19 cellular contexts compared by ENCODE assay signal in genomic region chr2:110746586-110747521, GRCh38. TPM values are rescaled to one million over a fixed set of nuclear protein-coding genes. Genes with fewer than 3 reads are reported as not detected.
DNase-seq lines count a peak whose midpoint lies in the region; ATAC-seq and TF ChIP-seq lines count a peak whose summit lies in the region.
"Had no signal": no experiment of that assay in that cellular context is flagged by ENCODE, and none has a peak within 500 bp of the region (broad histone marks: within the 10 kb centered on the region; RNA-seq: fewer than 3 reads in every experiment).

No MANE protein-coding gene starts in this region.

- H2AFZ ChIP-seq in GM23338 (no peak overlapping the region), OCI-LY7 (ENCODE audit: low read length) (no peak overlapping the region)

- H3K36me3 Mint-ChIP-seq in GM23338 (ENCODE audit: low read depth): 0 out of 3 replicates have a peak, but pooled peaks cover 3% of the 10 kb centered on the region
- H3K36me3 Mint-ChIP-seq in effector memory CD8-positive, alpha-beta T cell (ENCODE audit: insufficient read depth): no peaks in the 10 kb centered on the region

- peaks cover 34% of the 10 kb centered on the region for H3K4me1 ChIP-seq in BLaER1
- H3K4me1 ChIP-seq in GM23338 (ENCODE audit: insufficient read depth): peaks cover 38% of the 10 kb centered on the region
- peaks cover 22% of the 10 kb centered on the region for H3K4me1 ChIP-seq in OCI-LY7 (ENCODE audit: insufficient read depth, low read length, poor library complexity, severe bottlenecking)
- H3K4me1 ChIP-seq: HAP-1, Peyer's patch had no signal

- H3K27ac ChIP-seq in BLaER1 (no peak overlapping the region), GM23338 (ENCODE audit: low read depth) (no peak overlapping the region), OCI-LY7 (ENCODE audit: low read depth, low read length, poor library complexity, severe bottlenecking) (no peak overlapping the region)
- H3K27ac ChIP-seq: Peyer's patch had no signal

- no peak for DNase-seq in GM23338 (ENCODE audit: low spot score)
- no peak for DNase-seq in OCI-LY7 (ENCODE audit: low spot score)
- DNase-seq in effector memory CD8-positive, alpha-beta T cell: no peak
- DNase-seq in foreskin fibroblast: no peak
- no peak for DNase-seq in SIG-M5 (lab: John Stamatoyannopoulos, UW)
- DNase-seq: COR-L47, IMR-90, NCI-H1436, NCI-H2029, NCI-H2171, NCI-H446, Peyer's patch had no signal

- no peak overlapping the region for H3K27ac Mint-ChIP-seq in GM23338
- peak overlapping the region; percentile 64 to 81 for H3K27ac Mint-ChIP-seq in effector memory CD8-positive, alpha-beta T cell

- no peaks in the 10 kb centered on the region for H3K36me3 ChIP-seq in BLaER1
- H3K36me3 ChIP-seq in GM23338 (ENCODE audit: insufficient read depth): no peaks in the 10 kb centered on the region
- no peaks in the 10 kb centered on the region for H3K36me3 ChIP-seq in OCI-LY7 (ENCODE audit: insufficient read depth, low read length)
- H3K36me3 ChIP-seq: HAP-1, Peyer's patch had no signal

- no TSS peak for BruUV-seq in OCI-LY7 (replicated peaks; lab: Mats Ljungman, UMichigan)

- H3K79me2 ChIP-seq in GM23338 (replicated peaks; ENCODE audit: insufficient read depth): peaks cover 25% of the 10 kb centered on the region
- H3K79me2 ChIP-seq in OCI-LY7 (ENCODE audit: insufficient read depth, low read depth, low read length): no peaks in the 10 kb centered on the region

- H4K20me1 ChIP-seq in BLaER1 (no peaks in the 10 kb centered on the region), GM23338 (replicated peaks; ENCODE audit: insufficient read depth) (no peaks in the 10 kb centered on the region), OCI-LY7 (ENCODE audit: insufficient read depth, low read length) (no peaks in the 10 kb centered on the region)

- H3K9me2 ChIP-seq in GM23338 (ENCODE audit: insufficient read depth) (0 out of 2 replicates have a peak, but pooled peaks cover 7% of the 10 kb centered on the region), OCI-LY7 (ENCODE audit: insufficient read depth, low read length) (no peaks in the 10 kb centered on the region)

- H3K4me3 Mint-ChIP-seq in GM23338: no peak overlapping the region
- H3K4me3 Mint-ChIP-seq in effector memory CD8-positive, alpha-beta T cell: no peak overlapping the region

- TF ChIP-seq CTCF in GM23338 (conservative IDR thresholded peaks at IDR 0.05; ENCODE audit: low read depth in 2 of 2) (no peak), OCI-LY7 (conservative IDR thresholded peaks at IDR 0.05; ENCODE audit: low read length) (no peak), foreskin fibroblast (IDR thresholded peaks at IDR 0.05; ENCODE audit: low read depth, low read length) (no peak)

- no peaks in the 10 kb centered on the region for H3K9me3 Mint-ChIP-seq in GM23338
- no peaks in the 10 kb centered on the region for H3K9me3 Mint-ChIP-seq in effector memory CD8-positive, alpha-beta T cell

- peaks cover 51% of the 10 kb centered on the region for H3K4me1 Mint-ChIP-seq in GM23338
- peaks cover 14% of the 10 kb centered on the region in 2 donors for H3K4me1 Mint-ChIP-seq in effector memory CD8-positive, alpha-beta T cell (ENCODE audit: low read depth in 2 of 2)

- H3K4me3 ChIP-seq in BLaER1: no peak overlapping the region
- H3K4me3 ChIP-seq in GM23338: no peak overlapping the region
- no peak overlapping the region for H3K4me3 ChIP-seq in OCI-LY7 (ENCODE audit: low read depth, low read length, poor library complexity, severe bottlenecking)
- no peak overlapping the region for H3K4me3 ChIP-seq in foreskin fibroblast (ENCODE audit: low read depth in 1 of 2, low read length in 2 of 2)
- H3K4me3 ChIP-seq: HAP-1, Peyer's patch had no signal

- H3K4me2 ChIP-seq in BLaER1 (peak overlapping the region; percentile 90), GM23338 (0 out of 2 replicates have a peak overlapping the region, but pooled peaks have one; percentile 48), OCI-LY7 (ENCODE audit: low read length) (peak overlapping the region; percentile 60; the same call in 1 of the 2 replicates)

- intact Hi-C loops in OCI-LY7 (cut with micrococcal nuclease; ENCODE audit: unreplicated experiment): loop anchor here (5.0 kb wide), 2 partner anchors 960 to 1275 kb away; no protein-coding TSS in a partner anchor

- POLR2A ChIA-PET in OCI-LY7 (lab: Charles Lee): interaction anchor here (0.6 to 0.7 kb wide), 3 partner anchors 13 to 100 kb away, joined by 3 to 4 read pairs (median 4); no protein-coding TSS in a partner anchor

- H3K9me3 ChIP-seq in BLaER1 (peaks cover 7% of the 10 kb centered on the region; the same call in 1 of the 2 replicates), OCI-LY7 (ENCODE audit: low read length) (no peaks in the 10 kb centered on the region)
- H3K9me3 ChIP-seq: HAP-1, Peyer's patch had no signal

- ATAC-seq in GM23338 (peak; percentile 17; the same call in 1 of the 3 replicates), HG02642 (IDR thresholded peaks at IDR 0.05; ENCODE audit: poor library complexity, unreplicated experiment) (no peak)
- no peak for ATAC-seq in effector memory CD8-positive, alpha-beta T cell (replicated peaks)
- ATAC-seq: Right ventricle myocardium inferior, SK-N-SH treated with all-trans-retinoic acid at 6 μM for 48 hours had no signal

- H3K27me3 ChIP-seq in BLaER1 (no peaks in the 10 kb centered on the region), GM23338 (ENCODE audit: insufficient read depth) (no peaks in the 10 kb centered on the region)
- H3K27me3 ChIP-seq: Peyer's patch had no signal

- peaks cover 10% of the 10 kb centered on the region for H3K27me3 Mint-ChIP-seq in GM23338 (ENCODE audit: insufficient read depth, low read depth, poor library complexity)
- H3K27me3 Mint-ChIP-seq in effector memory CD8-positive, alpha-beta T cell: peaks cover 8 to 37% of the 10 kb centered on the region in 2 donors

- no peak overlapping the region for H3K9ac ChIP-seq in BLaER1

- CTCF ChIA-PET in OCI-LY7 (lab: Charles Lee; ENCODE audit: unreplicated experiment): no interaction called here

- H3F3A ChIP-seq in GM23338 (replicated peaks; ENCODE audit: low read depth): 0 out of 2 replicates have a peak, but pooled peaks cover 2% of the 10 kb centered on the region

TF ChIP-seq in GM23338, 12 proteins besides CTCF, POLR2A, EP300 and RAD21 (continues in another document):
- TF ChIP-seq ETS1 (IDR thresholded peaks at IDR 0.05) (no peak), EZH2phosphoT487 (IDR thresholded peaks at IDR 0.05; ENCODE audit: unreplicated experiment) (no peak), NANOG (IDR thresholded peaks at IDR 0.05; ENCODE audit: borderline replicate concordance) (no peak), ZNF114 (CRISPR knock-in tag; IDR thresholded peaks at IDR 0.05) (no peak), POLR2AphosphoS5 (IDR thresholded peaks at IDR 0.05; ENCODE audit: low read depth) (no peak), ZNF331 (CRISPR knock-in tag; IDR thresholded peaks at IDR 0.05; ENCODE audit: low read depth) (no peak), CREB1 (CRISPR knock-in tag; IDR thresholded peaks at IDR 0.05; ENCODE audit: low read depth) (no peak), REST (IDR thresholded peaks at IDR 0.05; ENCODE audit: unreplicated experiment) (no peak)

RNA-seq across cellular contexts. Expression of gene ACOXL, which starts 14.5 kb away (rescaled TPM):
- 14.7 and 15.7 TPM in 2 replicates for total RNA-seq in GM23338 (2014; rRNA removed; shearing (Covaris generic))
- 8.2 and 9.0 TPM in 2 replicates for polyA plus RNA-seq in GM23338 (2016; fragmentation: Nextera tagmentation; extraction: Ambion mirVana)
- total RNA-seq in OCI-LY7 (2014; rRNA removed; shearing (Covaris generic)): 1.4 and 2.7 TPM in 2 replicates
- total RNA-seq in OCI-LY7 (2022): 0.81 TPM in 1 of 2 replicates, not detected in the other
- total RNA-seq: A673, HT1080, IMR-90, Peyer's patch, Right ventricle myocardium inferior had no signal
- polyA plus RNA-seq: IMR-90 had no signal
